In the genomic region with DNA sequence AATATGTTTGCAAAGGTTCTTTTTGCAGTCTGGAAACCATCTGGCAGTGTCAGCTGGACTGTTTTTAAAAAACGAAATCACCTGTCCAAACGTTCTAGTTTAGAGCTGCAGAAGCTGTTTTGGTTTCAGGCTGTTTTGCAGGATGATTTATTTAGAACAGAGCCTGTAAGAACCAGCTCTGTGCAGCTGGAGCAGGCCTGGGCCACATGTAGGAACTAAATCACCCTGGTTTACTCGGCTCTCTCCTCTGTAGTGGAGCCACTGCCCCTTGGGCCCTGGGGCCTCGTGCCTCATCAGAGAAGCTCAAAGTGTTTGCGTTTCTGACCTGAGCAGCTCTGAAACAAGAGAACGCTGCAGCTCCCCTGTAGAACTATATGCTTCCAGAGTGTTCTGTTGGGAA, we compare ENCODE assay signal across 22 cellular contexts.
"Had no signal": no experiment of that assay in that cellular context is flagged by ENCODE, and none has a peak within 500 bp of the region (broad histone marks: within the 10 kb centered on the region; RNA-seq: fewer than 3 reads in every experiment).

No MANE protein-coding gene starts in this region.

- H3K27me3 ChIP-seq: ascending aorta, breast epithelium, heart right ventricle had no signal

- FAIRE-seq: small intestine had no signal

- H3K4me1 ChIP-seq: ascending aorta, breast epithelium, esophagus muscularis mucosa, stomach had no signal

- H3K4me3 ChIP-seq: ascending aorta, breast epithelium, esophagus muscularis mucosa, heart right ventricle, stomach, thoracic aorta had no signal

- DNase-seq: activated CD4-positive, alpha-beta T cell treated with anti-CD3 and anti-CD28 coated beads, Interleukin-2, amount 10 ng/mL, durations not matched to agents 24 days and 14 days; activated CD8-positive, alpha-beta T cell treated with anti-CD3 and anti-CD28 coated beads for 36 hours; activated effector memory CD4-positive, alpha-beta T cell treated with Interleukin-2 at 50 U/mL for 16 hours; activated T-cell treated with anti-CD3 and anti-CD28 coated beads, Interleukin-2, amount 50 U/mL, for 48 hours; cerebellar nuclear complex; cortex of kidney; effector CD4-positive, alpha-beta T cell; heart right ventricle; kidney glomerular epithelial cell; mesenchymal stem cell; natural killer cell; occipital lobe; right cardiac atrium; small intestine; stimulated activated CD4-positive, alpha-beta T cell treated with anti-CD3 and anti-CD28 coated beads, Interleukin-15, amount 100 ng/mL, for 24 hours; stimulated activated CD4-positive, alpha-beta T cell treated with anti-CD3 and anti-CD28 coated beads, Interleukin-2, amount 100 ng/mL, for 48 hours; stomach; T1000 had no signal

- H3K36me3 ChIP-seq: ascending aorta, breast epithelium, esophagus muscularis mucosa, heart right ventricle, stomach, thoracic aorta had no signal

- H3K9me3 ChIP-seq: ascending aorta, breast epithelium, esophagus muscularis mucosa, heart right ventricle, stomach, thoracic aorta had no signal

- ATAC-seq: activated CD8-positive, alpha-beta T cell treated with anti-CD3 and anti-CD28 coated beads for 36 hours; natural killer cell; right cardiac atrium had no signal

- H3K27ac ChIP-seq: ascending aorta, breast epithelium, esophagus muscularis mucosa, heart right ventricle, stomach, thoracic aorta had no signal
